2 cellular contexts compared by ENCODE assay signal in genomic region chr22:22471104-22471503, GRCh38. TPM values are rescaled to one million over a fixed set of nuclear protein-coding genes. Genes with fewer than 3 reads are reported as not detected.
"Had no signal": no experiment of that assay in that cellular context is flagged by ENCODE, and none has a peak within 500 bp of the region (broad histone marks: within the 10 kb centered on the region; RNA-seq: fewer than 3 reads in every experiment).

No MANE protein-coding gene starts in this region.

RNA-seq across cellular contexts. Expression of gene ZNF280A, which starts 49.0 kb away (rescaled TPM):
- total RNA-seq: GM23248, GM23338 had no signal
- polyA plus RNA-seq: GM23248, GM23338 had no signal
